ENCODE assay signal across 10 cellular contexts in the genomic region with DNA sequence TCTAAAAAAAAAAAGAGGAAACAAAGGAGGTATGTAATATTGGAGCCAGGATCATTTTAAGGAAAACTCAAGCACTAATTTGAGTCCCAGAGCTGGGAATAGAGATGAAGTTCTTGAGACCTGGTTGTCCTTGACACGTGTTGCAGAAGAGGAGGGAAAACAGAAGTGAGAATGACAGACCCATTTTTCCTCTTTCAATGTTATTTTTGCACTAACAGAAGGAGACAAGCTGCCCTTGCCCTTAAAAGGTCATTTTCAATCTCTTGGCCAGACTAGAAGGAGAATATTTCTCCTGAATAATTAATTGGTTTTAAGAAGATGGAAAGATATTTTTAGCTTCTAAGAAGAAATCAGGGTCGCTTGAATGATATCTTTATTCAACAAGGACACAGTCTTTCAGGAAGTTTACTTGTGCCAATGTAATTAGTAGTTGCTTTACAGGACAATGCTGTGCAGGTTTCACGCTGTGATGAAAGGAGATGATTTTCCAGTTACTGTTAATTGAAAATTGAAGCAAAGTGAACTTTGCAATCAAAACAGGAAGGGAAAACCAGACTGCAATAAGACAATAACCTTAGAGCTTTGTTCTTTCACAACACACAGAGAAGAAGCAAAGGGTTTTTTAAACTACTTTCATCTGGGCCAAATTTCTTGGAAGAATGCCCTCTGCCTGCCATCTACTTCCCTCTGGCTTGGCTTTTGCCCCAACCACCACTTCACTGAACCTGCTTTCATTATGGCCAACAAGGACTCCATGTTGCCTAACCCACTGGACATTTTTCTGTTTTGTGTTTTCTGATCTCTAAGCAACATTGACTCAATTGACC. TPM values are rescaled to one million over a fixed set of nuclear protein-coding genes. Genes with fewer than 3 reads are reported as not detected.
DNase-seq lines count a peak whose midpoint lies in the region; ATAC-seq and TF ChIP-seq lines count a peak whose summit lies in the region.
"Had no signal": no experiment of that assay in that cellular context is flagged by ENCODE, and none has a peak within 500 bp of the region (broad histone marks: within the 10 kb centered on the region; RNA-seq: fewer than 3 reads in every experiment).

No MANE protein-coding gene starts in this region.

- in situ Hi-C loops in brain microvascular endothelial cell (cut with HindIII; ENCODE audit: low pct_ligation_motif_present, low sequenced_read_pairs): no loop called here

- no peak for ATAC-seq in GM18520 (IDR thresholded peaks at IDR 0.05; ENCODE audit: unreplicated experiment)

- TF ChIP-seq CTCF in breast epithelium (IDR thresholded peaks at IDR 0.05): no peak
- TF ChIP-seq CTCF in brain microvascular endothelial cell (IDR thresholded peaks at IDR 0.05; ENCODE audit: low read depth, low read length, missing control alignments): no peak

- H3K27me3 ChIP-seq in breast epithelium (no peaks in the 10 kb centered on the region), mesenchymal stem cell (ENCODE audit: control insufficient read depth in 1 of 2, insufficient read depth in 1 of 2, low read length in 2 of 2) (no peaks in the 10 kb centered on the region), brain microvascular endothelial cell (replicated peaks) (no peaks in the 10 kb centered on the region)
- no peaks in the 10 kb centered on the region for H3K27me3 ChIP-seq in effector memory CD4-positive, alpha-beta T cell (replicated peaks; ENCODE audit: control insufficient read depth, insufficient read depth, low read length, poor library complexity, severe bottlenecking)
- H3K27me3 ChIP-seq: cardiac muscle cell had no signal

- peak overlapping the region; percentile 74 to 75 for H3K27ac ChIP-seq in breast epithelium
- H3K27ac ChIP-seq in mesenchymal stem cell (ENCODE audit: low read length, poor library complexity, severe bottlenecking): no peak overlapping the region
- H3K27ac ChIP-seq in effector memory CD4-positive, alpha-beta T cell (ENCODE audit: insufficient read depth, low read length, poor library complexity, severe bottlenecking): no peak overlapping the region
- no peak overlapping the region for H3K27ac ChIP-seq in brain microvascular endothelial cell
- H3K27ac ChIP-seq: cardiac muscle cell had no signal

- no peak overlapping the region for H2AK5ac ChIP-seq in mesenchymal stem cell (ENCODE audit: low read length, severe bottlenecking)

- H2BK120ac ChIP-seq in mesenchymal stem cell (ENCODE audit: low read depth, low read length): no peak overlapping the region

- H3K79me1 ChIP-seq in mesenchymal stem cell (replicated peaks; ENCODE audit: low read length, poor library complexity, severe bottlenecking): no peaks in the 10 kb centered on the region

- peak; percentile 54 for DNase-seq in AG20443 (ENCODE audit: low spot score)
- DNase-seq in LoVo (ENCODE audit: low spot score): peak; percentile 54
- DNase-seq in breast epithelium (ENCODE audit: low spot score in 2 of 2): peak in 1 of 2 donors; percentile 76
- peak; percentile 66 for DNase-seq in mesenchymal stem cell
- DNase-seq in effector memory CD4-positive, alpha-beta T cell: no peak
- no peak for DNase-seq in iPS-NIHi11 (ENCODE audit: low spot score)
- no peak for DNase-seq in brain microvascular endothelial cell
- DNase-seq: occipital lobe had no signal

- 59% methylated on average over 3 of the region's 3 CpGs for WGBS in mesenchymal stem cell

- peak overlapping the region; percentile 61 for H3K9ac ChIP-seq in mesenchymal stem cell (ENCODE audit: low read length)

- no peak overlapping the region for H2BK12ac ChIP-seq in mesenchymal stem cell (ENCODE audit: low read length in 2 of 2)

- no peak overlapping the region for H3K14ac ChIP-seq in mesenchymal stem cell (ENCODE audit: low read length in 2 of 2)

- H3K23ac ChIP-seq in mesenchymal stem cell (ENCODE audit: low read length in 2 of 2): no peak overlapping the region

- no peak overlapping the region for H2BK5ac ChIP-seq in mesenchymal stem cell (ENCODE audit: low read depth, low read length, poor library complexity, severe bottlenecking)

- H4K8ac ChIP-seq in mesenchymal stem cell (ENCODE audit: low read length): no peak overlapping the region

- peak overlapping the region; percentile 5 to 33 for H3K4ac ChIP-seq in mesenchymal stem cell (ENCODE audit: low read depth in 1 of 2, low read length in 2 of 2)

- H3K9me3 ChIP-seq in breast epithelium (no peaks in the 10 kb centered on the region), mesenchymal stem cell (ENCODE audit: control insufficient read depth, low read length) (peaks cover 5% of the 10 kb centered on the region)
- no peaks in the 10 kb centered on the region for H3K9me3 ChIP-seq in effector memory CD4-positive, alpha-beta T cell (ENCODE audit: control insufficient read depth, low read length)

- no peak overlapping the region for H2AFZ ChIP-seq in mesenchymal stem cell (ENCODE audit: low read depth, low read length)

- no peak for TF ChIP-seq POLR2A in breast epithelium (IDR thresholded peaks at IDR 0.05)

- no peak overlapping the region for H2BK15ac ChIP-seq in mesenchymal stem cell (ENCODE audit: low read depth, poor library complexity, severe bottlenecking)

- H3K4me1 ChIP-seq in breast epithelium: no peaks in the 10 kb centered on the region
- peaks cover 1% of the 10 kb centered on the region for H3K4me1 ChIP-seq in mesenchymal stem cell (ENCODE audit: control insufficient read depth, insufficient read depth, low read depth, low read length)
- peaks cover 4% of the 10 kb centered on the region for H3K4me1 ChIP-seq in effector memory CD4-positive, alpha-beta T cell (ENCODE audit: control insufficient read depth, insufficient read depth, low read length, poor library complexity, severe bottlenecking)

- no peak overlapping the region for H4K91ac ChIP-seq in mesenchymal stem cell (ENCODE audit: low read length)

- no peak overlapping the region for H3K18ac ChIP-seq in mesenchymal stem cell (ENCODE audit: low read depth in 1 of 2, low read length in 2 of 2)

- intact Hi-C loops in breast epithelium (cut with DNase I; ENCODE audit: low total_unique reads): loop anchor here (10.0 kb wide), 1 partner anchor 1328 kb away; no protein-coding TSS in a partner anchor

- H3K4me3 ChIP-seq in breast epithelium (no peak overlapping the region), mesenchymal stem cell (ENCODE audit: insufficient read depth in 1 of 2, low read depth in 1 of 2, low read length in 2 of 2) (no peak overlapping the region), brain microvascular endothelial cell (ENCODE audit: low read depth, low read length) (no peak overlapping the region)
- no peak overlapping the region for H3K4me3 ChIP-seq in effector memory CD4-positive, alpha-beta T cell (ENCODE audit: insufficient read depth, low read depth, low read length, poor library complexity, severe bottlenecking)
- H3K4me3 ChIP-seq: cardiac muscle cell had no signal

- no peak overlapping the region for H3K4me2 ChIP-seq in mesenchymal stem cell (ENCODE audit: low read length, poor library complexity, severe bottlenecking)

- H3K36me3 ChIP-seq in breast epithelium (no peaks in the 10 kb centered on the region), mesenchymal stem cell (ENCODE audit: control insufficient read depth in 1 of 2, insufficient read depth in 2 of 2, low read depth in 1 of 2, low read length in 2 of 2) (no peaks in the 10 kb centered on the region), brain microvascular endothelial cell (replicated peaks) (no peaks in the 10 kb centered on the region)
- no peaks in the 10 kb centered on the region for H3K36me3 ChIP-seq in effector memory CD4-positive, alpha-beta T cell (ENCODE audit: control insufficient read depth, insufficient read depth, low read length)
- H3K36me3 ChIP-seq: cardiac muscle cell had no signal

RNA-seq across cellular contexts. Expression of a gene that starts 31.6 kb away (rescaled TPM):
- 10 to 100 TPM; 18.7 to 35.9 (median 29.5) TPM for total RNA-seq in breast epithelium
- polyA plus RNA-seq in mesenchymal stem cell (2013, experiment 1 of 2): 16.4 TPM
- polyA plus RNA-seq in mesenchymal stem cell (2013, experiment 2 of 2): 16.4 TPM

Comparison
In these comparisons a context has a peak if more than half of its experiments do, and no peak if none do; other contexts are left out.
1. DNase-seq: peak in AG20443 (single experiment), LoVo (single experiment) and mesenchymal stem cell (single experiment); none in effector memory CD4-positive, alpha-beta T cell (0 of 3), iPS-NIHi11 (single experiment) and brain microvascular endothelial cell (single experiment).
2. H3K27ac ChIP-seq: peak in breast epithelium (2 of 2); none in mesenchymal stem cell (single experiment), effector memory CD4-positive, alpha-beta T cell (single experiment) and brain microvascular endothelial cell (single experiment).